ENCODE assay signal across 18 cellular contexts in the genomic region with DNA sequence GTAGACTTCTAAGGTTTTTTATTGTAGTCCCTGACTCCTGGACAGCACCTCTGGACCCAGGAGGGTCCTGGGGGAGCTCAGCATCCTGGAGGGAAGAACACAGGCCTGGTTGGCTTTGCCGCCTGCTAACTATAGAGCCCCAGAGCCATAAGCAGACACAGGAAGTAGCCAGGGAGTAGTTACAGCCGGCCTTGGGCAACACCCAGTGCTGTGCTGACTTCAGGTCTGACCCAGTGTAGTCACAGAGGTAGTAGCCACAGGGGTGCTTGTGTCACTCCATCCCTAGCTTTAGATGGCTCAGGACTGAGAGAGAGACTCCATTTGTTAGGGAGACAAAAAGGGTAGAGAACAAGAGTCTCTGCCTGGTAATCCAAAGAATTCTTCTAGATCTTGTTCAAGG. TPM values are rescaled to one million over a fixed set of nuclear protein-coding genes. Genes with fewer than 3 reads are reported as not detected.
DNase-seq lines count a peak whose midpoint lies in the region; ATAC-seq, FAIRE-seq and TF ChIP-seq lines count a peak whose summit lies in the region.
"Had no signal": no experiment of that assay in that cellular context is flagged by ENCODE, and none has a peak within 500 bp of the region (broad histone marks: within the 10 kb centered on the region; RNA-seq: fewer than 3 reads in every experiment).

No MANE protein-coding gene starts in this region.

- peak overlapping the region; percentile 83 for H3K4me2 ChIP-seq in GM12878 (ENCODE audit: control insufficient read depth, insufficient read depth)

- no peak for TF ChIP-seq EP300 in GM12878 (IDR thresholded peaks at IDR 0.05; ENCODE audit: borderline replicate concordance in 1 of 2, control insufficient read depth in 1 of 2, low read depth in 2 of 2, low read length in 2 of 2)
- TF ChIP-seq EP300 in esophagus muscularis mucosa (IDR thresholded peaks at IDR 0.05) = no peak

- H3K36me3 ChIP-seq in GM12878 (ENCODE audit: control insufficient read depth in 2 of 2, insufficient read depth in 2 of 2, low read length in 1 of 2) (peaks cover 0 to 10% of the 10 kb centered on the region in 2 experiments; a peak in 2 of 4 replicates), esophagus muscularis mucosa (no peaks in the 10 kb centered on the region)
- H3K36me3 ChIP-seq: thoracic aorta had no signal

- WGBS in GM12878 (ENCODE audit: insufficient coverage, insufficient replicate concordance, low lambda C conversion rate, missing lambda C conversion rate) = 31% methylated on average over 2 of the region's 2 CpGs
- 50% methylated on average over 2 of the region's 2 CpGs for WGBS in esophagus muscularis mucosa

- intact Hi-C loops in GM12878 (cut with micrococcal nuclease; ENCODE audit: unreplicated experiment) (no loop called here), esophagus muscularis mucosa (cut with DNase I) (no loop called here)

- H3K27ac ChIP-seq in GM12878 (ENCODE audit: control insufficient read depth, insufficient read depth) (peak overlapping the region; percentile 85), esophagus muscularis mucosa (replicated peaks in 1 of 4) (no peak overlapping the region)
- H3K27ac ChIP-seq: thoracic aorta had no signal

- H3K4me1 ChIP-seq in GM12878 (ENCODE audit: control insufficient read depth, insufficient read depth, low read length) (peaks cover 44% of the 10 kb centered on the region), esophagus muscularis mucosa (no peaks in the 10 kb centered on the region)

- no TSS peak for BruUV-seq in GM12878 (replicated peaks; lab: Mats Ljungman, UMichigan)

- H4K20me1 ChIP-seq in GM12878 (ENCODE audit: control insufficient read depth, insufficient read depth) = peaks cover 5% of the 10 kb centered on the region; the same call in 1 of the 2 replicates

- H2AFZ ChIP-seq in GM12878 (ENCODE audit: control insufficient read depth, low read depth, low read length) = no peak overlapping the region

- in situ Hi-C loops in GM12878 (cut with MboI) = loop anchor here (25.0 kb wide), 1 partner anchor 1937 kb away; a partner anchor contains a TSS

- DNase-seq in NOMO-1 treated with DMSO at 0.1 percent for 48 hours (lab: John Stamatoyannopoulos, UW; ENCODE audit: unreplicated experiment) (peak; percentile 35), NOMO-1 treated with dmso at 0.1 percent for 144 hours (lab: John Stamatoyannopoulos, UW; ENCODE audit: unreplicated experiment) (no peak), GM12878 (ENCODE audit: low read depth, low spot score) (no peak), GM03348 (ENCODE audit: low spot score) (no peak), esophagus muscularis mucosa (ENCODE audit: extremely low spot score) (no peak), ureter (ENCODE audit: low spot score) (no peak)
- DNase-seq: 8988T; CD4-positive, alpha-beta memory T cell; islet precursor cell; NCI-H1092 treated with DMSO at 0.1 percent for 48 hours; NCI-H446 treated with DMSO at 0.1 percent for 48 hours had no signal

- SMC1A ChIA-PET in GM12878 (lab: Charles Lee; ENCODE audit: uncharacterized antibody, unreplicated experiment) = interaction anchor here (0.9 to 9.6 kb wide), 9 partner anchors 13 to 53 kb away, joined by 3 to 132 read pairs (median 5); no protein-coding TSS in a partner anchor

- TF ChIP-seq POLR2A in GM12878 (IDR thresholded peaks at IDR 0.05; ENCODE audit: low read depth, low read length) (no peak), esophagus muscularis mucosa (IDR thresholded peaks at IDR 0.05; ENCODE audit: low read depth) (no peak)

- RAD21 ChIA-PET in GM12878 (lab: Charles Lee; ENCODE audit: unreplicated experiment) = interaction anchor here (1.0 to 5.6 kb wide), 5 partner anchors 14 to 52 kb away, joined by 3 to 38 read pairs (median 18); a partner anchor contains a TSS

- TF ChIP-seq CTCF in GM12878 (IDR thresholded peaks at IDR 0.05 in 2 of 3, conservative IDR thresholded peaks at IDR 0.05 in 1 of 3; ENCODE audit: control insufficient read depth in 2 of 3, extremely low read depth in 1 of 3, insufficient read depth in 1 of 3, low read depth in 3 of 3, low read length in 3 of 3) = no peak
- no peak for TF ChIP-seq CTCF in esophagus muscularis mucosa (IDR thresholded peaks at IDR 0.05)

- ATAC-seq in GM19455 (IDR thresholded peaks at IDR 0.05; ENCODE audit: unreplicated experiment) (peak; percentile 34), HG03135 (IDR thresholded peaks at IDR 0.05; ENCODE audit: unreplicated experiment) (peak; percentile 30), GM12878 (peak; percentile 39)
- ATAC-seq: Panc1 had no signal

- TF ChIP-seq RAD21 in GM12878 (IDR thresholded peaks at IDR 0.05; ENCODE audit: insufficient read depth, low read depth, low read length) = no peak

- POLR2A ChIA-PET in GM12878 (lab: Charles Lee) = interaction anchor here (0.7 to 5.8 kb wide), 6 partner anchors 14 to 53 kb away, joined by 3 to 69 read pairs (median 3); a partner anchor contains a TSS

- H3K9me3 ChIP-seq in GM12878 (replicated peaks; ENCODE audit: control insufficient read depth, insufficient read depth, low read length) (no peaks in the 10 kb centered on the region; the same call in none of the 3 replicates), esophagus muscularis mucosa (peaks cover 0 to 3% (median 0%) of the 10 kb centered on the region in 4 donors)
- H3K9me3 ChIP-seq: thoracic aorta had no signal

- peaks cover 95% of the 10 kb centered on the region for H3K79me2 ChIP-seq in GM12878 (ENCODE audit: control insufficient read depth, insufficient read depth, low read length)

- FAIRE-seq in GM12878 (lab: Jason Lieb, UNC) = no peak
- FAIRE-seq: endometrium, H1 had no signal

- H3K9ac ChIP-seq in GM12878 (ENCODE audit: control insufficient read depth, insufficient read depth, low read length) = peak overlapping the region; percentile 56

- peak overlapping the region; percentile 60; the same call in 1 of the 2 replicates for H3K4me3 ChIP-seq in GM12878
- H3K4me3 ChIP-seq in esophagus muscularis mucosa = no peak overlapping the region
- H3K4me3 ChIP-seq: thoracic aorta had no signal

- H3K27me3 ChIP-seq in GM12878 (replicated peaks in 1 of 2; ENCODE audit: control insufficient read depth in 2 of 2, insufficient read depth in 2 of 2, low read length in 1 of 2) (no peaks in the 10 kb centered on the region), esophagus muscularis mucosa (no peaks in the 10 kb centered on the region)

- CTCF ChIA-PET in GM12878 (lab: Yijun Ruan, JAX) = interaction anchor here (1.3 to 4.9 kb wide), 5 partner anchors 17 to 280 kb away, joined by 4 to 49 read pairs (median 6); a partner anchor contains a TSS

TF ChIP-seq in GM12878, 131 proteins besides CTCF, POLR2A, EP300 and RAD21:
- TF ChIP-seq ZZZ3 (IDR thresholded peaks at IDR 0.05; ENCODE audit: control insufficient read depth, insufficient read length, low read depth) = no peak
- TF ChIP-seq, protein P1, sequence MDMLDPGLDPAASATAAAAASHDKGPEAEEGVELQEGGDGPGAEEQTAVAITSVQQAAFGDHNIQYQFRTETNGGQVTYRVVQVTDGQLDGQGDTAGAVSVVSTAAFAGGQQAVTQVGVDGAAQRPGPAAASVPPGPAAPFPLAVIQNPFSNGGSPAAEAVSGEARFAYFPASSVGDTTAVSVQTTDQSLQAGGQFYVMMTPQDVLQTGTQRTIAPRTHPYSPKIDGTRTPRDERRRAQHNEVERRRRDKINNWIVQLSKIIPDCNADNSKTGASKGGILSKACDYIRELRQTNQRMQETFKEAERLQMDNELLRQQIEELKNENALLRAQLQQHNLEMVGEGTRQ (IDR thresholded peaks at IDR 0.05; ENCODE audit: borderline replicate concordance, low read depth, low read length) = no peak

RNA-seq across cellular contexts. Expression of a gene that starts 21.9 kb away (rescaled TPM):
- total RNA-seq in GM12878 (2013; cell fraction: nucleolus; rRNA removed) = 522 and 548 TPM in 2 replicates
- total RNA-seq in GM12878 (2014; rRNA removed) = 228 and 233 TPM in 2 replicates
- 109 and 114 TPM in 2 replicates for total RNA-seq in GM12878 (2014; rRNA removed; fragmentation: Illumina TruSeq; extraction: Trizol)
- total RNA-seq in GM12878 (2021) = 103 and 110 TPM in 2 replicates
- 84.9 TPM for polyA plus RNA-seq in GM12878 (2011; ENCODE audit: low read depth)
- polyA plus RNA-seq in GM12878 (2011; rRNA removed) = 165 and 228 TPM in 2 replicates
- 83.5 and 87.5 TPM in 2 replicates for polyA plus RNA-seq in GM12878 (2011; cell fraction: cytosol; rRNA removed)
- polyA plus RNA-seq in GM12878 (2011; cell fraction: nucleus; rRNA removed) = 296 and 374 TPM in 2 replicates
- 66.6 and 97.7 TPM in 2 replicates for polyA plus RNA-seq in GM12878 (2012)
- 116 and 143 TPM in 2 replicates for polyA plus RNA-seq in GM12878 (2014; fragmentation: Illumina TruSeq; extraction: Trizol)
- 10 to 100 TPM; 25.9 to 46.7 TPM for polyA plus RNA-seq in GM12878 (2014; fragmentation: Nextera tagmentation; extraction: Ambion mirVana)
- polyA plus RNA-seq in GM12878 (2014; rRNA removed) = 189 and 218 TPM in 2 replicates
- 100 to 1,000 TPM; 105 to 106 TPM for polyA plus RNA-seq in GM12878 (2016; fragmentation: Nextera tagmentation; extraction: Ambion mirVana)
- 87.4 and 94.8 TPM in 2 replicates for polyA minus RNA-seq in GM12878 (2011; rRNA and poly(A)+ RNA removed)
- polyA minus RNA-seq in GM12878 (2011; cell fraction: cytosol; rRNA and poly(A)+ RNA removed) = 40.2 and 47.3 TPM in 2 replicates
- 184 and 227 TPM in 2 replicates for polyA minus RNA-seq in GM12878 (2011; cell fraction: nucleus; rRNA and poly(A)+ RNA removed)
- total RNA-seq in esophagus muscularis mucosa = under 1 TPM; under 0.01 to 0.83 (median 0.18) TPM
- 2.0 TPM for total RNA-seq in ureter
- total RNA-seq: glomerular endothelial cell had no signal

Comparison
In these comparisons a context has a peak if more than half of its experiments do, and no peak if none do; other contexts are left out.
1. RNA of a gene that starts 21.9 kb away (total RNA-seq): 103 to 548 TPM in GM12878; 2.0 TPM in ureter (single experiment) and under 0.01 to 0.83 TPM in esophagus muscularis mucosa; every median in the first group is over 10 times any median in the second.
2. Peak in every context shown above with its lines, with median percentiles within 50 percentile points of each other: ATAC-seq.